ENCODE assay signal across 14 cellular contexts in the genomic region with DNA sequence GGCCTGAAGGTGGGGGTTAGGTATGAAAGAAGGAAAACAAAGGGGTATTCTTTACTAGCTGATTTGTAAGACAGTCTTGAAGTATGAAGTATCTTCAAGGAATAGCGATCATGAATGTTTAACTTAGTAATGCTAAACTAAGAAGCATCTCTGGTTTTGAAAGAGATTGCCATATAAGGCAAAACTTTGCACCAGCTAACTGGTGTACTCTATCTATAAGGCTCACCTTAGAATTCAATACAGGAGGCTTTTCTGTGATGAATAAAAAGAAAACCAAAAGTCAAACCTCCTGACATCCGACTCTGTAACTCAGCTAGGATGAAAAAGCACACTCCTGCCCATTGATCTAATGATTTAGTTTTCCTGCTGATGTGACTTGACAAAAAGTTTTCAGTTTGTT. TPM values are rescaled to one million over a fixed set of nuclear protein-coding genes. Genes with fewer than 3 reads are reported as not detected.
DNase-seq lines count a peak whose midpoint lies in the region; ATAC-seq and TF ChIP-seq lines count a peak whose summit lies in the region.
"Had no signal": no experiment of that assay in that cellular context is flagged by ENCODE, and none has a peak within 500 bp of the region (broad histone marks: within the 10 kb centered on the region; RNA-seq: fewer than 3 reads in every experiment).

No MANE protein-coding gene starts in this region.

- DNase-seq in IMR-90 (no peak), KBM-7 (no peak), posterior vena cava (ENCODE audit: low spot score) (no peak), SK-N-DZ (ENCODE audit: low spot score) (no peak)
- DNase-seq: activated CD4-positive, alpha-beta T cell treated with anti-CD3 and anti-CD28 coated beads, Interleukin-2, amount 50 U/mL, for 1 hour; activated gamma-delta T cell; CD8-positive, alpha-beta memory T cell; H9; NCI-H2171 treated with DMSO at 0.1 percent for 48 hours; SIG-M5 had no signal

- TF ChIP-seq POLR2A in IMR-90 (IDR thresholded peaks at IDR 0.05; ENCODE audit: low read depth, low read length), result no peak

- CTCF ChIA-PET in IMR-90 (lab: Yijun Ruan, JAX), result interaction anchor here (0.9 kb wide), 1 partner anchor 153 kb away, joined by 3 read pairs; no protein-coding TSS in a partner anchor

- H3K27ac ChIP-seq in IMR-90 (ENCODE audit: insufficient read depth, low read length) (no peak overlapping the region), neutrophil (peak overlapping the region; percentile 59)
- H3K27ac ChIP-seq: hepatocyte had no signal

- peak overlapping the region; percentile 57; the same call in 1 of the 2 replicates for H3K18ac ChIP-seq in IMR-90 (ENCODE audit: low read depth, low read length)

- H3K4me1 ChIP-seq in IMR-90 (ENCODE audit: control insufficient read depth, insufficient read depth, low read length) (peaks cover 2% of the 10 kb centered on the region), neutrophil (ENCODE audit: control insufficient read depth in 1 of 2, insufficient read depth in 1 of 2, low read depth in 1 of 2, low read length in 1 of 2) (peaks cover 75 to 81% of the 10 kb centered on the region in 2 experiments)

- no peak overlapping the region for H2AFZ ChIP-seq in IMR-90 (replicated peaks; ENCODE audit: low read length, poor library complexity)
- H2AFZ ChIP-seq: hepatocyte had no signal

- no peak overlapping the region for H2AK5ac ChIP-seq in IMR-90 (ENCODE audit: low read depth, low read length)

- H2BK20ac ChIP-seq in IMR-90 (ENCODE audit: low read depth, low read length), result no peak overlapping the region

- H3K27me3 ChIP-seq in IMR-90 (ENCODE audit: control insufficient read depth, insufficient read depth, low read length) (no peaks in the 10 kb centered on the region), neutrophil (no peaks in the 10 kb centered on the region)
- H3K27me3 ChIP-seq: hepatocyte had no signal

- dilution Hi-C loops in IMR-90 (cut with HindIII; ENCODE audit: low sequenced_read_pairs, unreplicated experiment), result no loop called here

- POLR2A ChIA-PET in IMR-90 (lab: Charles Lee; ENCODE audit: unreplicated experiment), result interaction anchor here (1.1 kb wide), 1 partner anchor 11 kb away, joined by 3 read pairs; no protein-coding TSS in a partner anchor

- H4K91ac ChIP-seq in IMR-90 (ENCODE audit: insufficient read depth, low read depth, low read length), result no peak overlapping the region

- no peak overlapping the region for H3K9ac ChIP-seq in IMR-90 (ENCODE audit: low read depth, low read length)

- H4K8ac ChIP-seq in IMR-90 (ENCODE audit: low read depth in 2 of 2, low read length in 2 of 2), result no peak overlapping the region

- H3K79me1 ChIP-seq in IMR-90 (ENCODE audit: low read depth in 1 of 2, low read length in 2 of 2), result peaks cover 11 to 51% of the 10 kb centered on the region in 2 experiments; a peak in 3 of 4 replicates

- H3K4ac ChIP-seq in IMR-90 (ENCODE audit: low read depth, low read length), result no peak overlapping the region

- no TSS peak for BruUV-seq in IMR-90 (replicated peaks; lab: Mats Ljungman, UMichigan)

- intact Hi-C loops in IMR-90 (cut with micrococcal nuclease) (no loop called here), posterior vena cava (cut with DNase I) (no loop called here)

- no peak for TF ChIP-seq RAD21 in IMR-90 (IDR thresholded peaks at IDR 0.05; ENCODE audit: low read length)

- no CpG with 5 or more reads among the region's 2 CpGs for WGBS in IMR-90 (ENCODE audit: extremely low coverage in 2 of 2, insufficient read length in 1 of 2), 2 experiments

- H3K4me3 ChIP-seq in IMR-90 (ENCODE audit: insufficient read depth, low read depth, low read length), result no peak overlapping the region
- H3K4me3 ChIP-seq in neutrophil (ENCODE audit: low read depth in 1 of 2, low read length in 1 of 2), result no peak overlapping the region
- H3K4me3 ChIP-seq: hepatocyte had no signal

- no peak overlapping the region; the same call in 1 of the 2 replicates for H4K5ac ChIP-seq in IMR-90 (ENCODE audit: low read depth, low read length)

- H2BK15ac ChIP-seq in IMR-90 (ENCODE audit: low read depth, low read length), result no peak overlapping the region

- no peak for TF ChIP-seq CTCF in IMR-90 (conservative IDR thresholded peaks at IDR 0.05; ENCODE audit: low read depth, low read length)
- TF ChIP-seq CTCF in neutrophil (IDR thresholded peaks at IDR 0.05), result no peak

- no peak overlapping the region for H3K4me2 ChIP-seq in IMR-90 (ENCODE audit: low read depth, low read length)
- H3K4me2 ChIP-seq: hepatocyte had no signal

- ATAC-seq in GM19043 (IDR thresholded peaks at IDR 0.05; ENCODE audit: low read depth, unreplicated experiment) (peak; percentile 86), GM21619 (IDR thresholded peaks at IDR 0.05; ENCODE audit: unreplicated experiment) (peak; percentile 86), IMR-90 (ENCODE audit: low read depth) (no peak)

- H2AK9ac ChIP-seq in IMR-90 (replicated peaks; ENCODE audit: low read depth, low read length, poor library complexity), result no peak overlapping the region

- no peak overlapping the region for H3K23ac ChIP-seq in IMR-90 (ENCODE audit: low read depth, low read length)

- H3K36me3 ChIP-seq in IMR-90 (ENCODE audit: control insufficient read depth, insufficient read depth, low read length) (no peaks in the 10 kb centered on the region), neutrophil (no peaks in the 10 kb centered on the region)

- no peak overlapping the region for H3K56ac ChIP-seq in IMR-90 (ENCODE audit: extremely low read depth, insufficient read depth, low read length)

- peaks cover 10% of the 10 kb centered on the region; the same call in 1 of the 2 replicates for H3K9me1 ChIP-seq in IMR-90 (ENCODE audit: insufficient read depth, low read length)

- no peak overlapping the region for H3K14ac ChIP-seq in IMR-90 (replicated peaks; ENCODE audit: low read depth, low read length)

- 0 out of 2 replicates have a peak overlapping the region, but pooled peaks have one; percentile 12 for H2BK120ac ChIP-seq in IMR-90 (ENCODE audit: low read depth, low read length)

- H4K20me1 ChIP-seq in IMR-90 (ENCODE audit: insufficient read depth, low read length), result no peaks in the 10 kb centered on the region

- in situ Hi-C loops in IMR-90 (cut with MboI; ENCODE audit: low sequenced_read_pairs), result no loop called here
- in situ Hi-C loops in KBM-7 (cut with MboI; ENCODE audit: low pct_unique_long_range_greater_than_20kb, low sequenced_read_pairs), result no loop called here

- H3K9me3 ChIP-seq in IMR-90 (ENCODE audit: control insufficient read depth, insufficient read depth, low read length) (no peaks in the 10 kb centered on the region), neutrophil (no peaks in the 10 kb centered on the region)

- H2BK5ac ChIP-seq in IMR-90 (ENCODE audit: low read depth, low read length, poor library complexity, severe bottlenecking), result no peak overlapping the region

TF ChIP-seq in IMR-90, 13 proteins besides CTCF, POLR2A, EP300 and RAD21:
- no peak for TF ChIP-seq RCOR1 (IDR thresholded peaks at IDR 0.05; ENCODE audit: insufficient replicate concordance, low read length)
- TF ChIP-seq FOS (IDR thresholded peaks at IDR 0.05; ENCODE audit: low read depth, low read length), result no peak
TF ChIP-seq in IMR-90: peak in this region for 0.

RNA-seq across cellular contexts. Expression of a gene that starts 54.7 kb away (rescaled TPM):
- total RNA-seq in IMR-90 (2012; rRNA removed) (128 and 132 TPM in 2 replicates), posterior vena cava (100 to 1,000 TPM; 109 to 112 TPM)
- 37.0 and 43.3 TPM in 2 replicates for polyA plus RNA-seq in IMR-90 (2012; rRNA removed)
- 9.9 and 20.0 TPM in 2 replicates for polyA plus RNA-seq in IMR-90 (2012; cell fraction: cytosol; rRNA removed)
- polyA plus RNA-seq in IMR-90 (2012; cell fraction: nucleus; rRNA removed; ENCODE audit: low replicate concordance), result 21.2 and 46.2 TPM in 2 replicates
- polyA plus RNA-seq in SK-N-DZ (2014; cell fraction: cytosol; rRNA removed), result 5.9 and 6.7 TPM in 2 replicates
- 5.6 and 9.7 TPM in 2 replicates for polyA plus RNA-seq in SK-N-DZ (2014; cell fraction: nucleus; rRNA removed)
